In genomic region chr20:19758888-19759331, GRCh38 we compare ENCODE assay signal across 8 cellular contexts. TPM values are rescaled to one million over a fixed set of nuclear protein-coding genes. Genes with fewer than 3 reads are reported as not detected.
DNase-seq lines count a peak whose midpoint lies in the region; ATAC-seq, FAIRE-seq and TF ChIP-seq lines count a peak whose summit lies in the region.

No MANE protein-coding gene starts in this region.

- intact Hi-C loops in mammary epithelial cell (cut with micrococcal nuclease) = no loop called here
- intact Hi-C loops in CD4-positive, alpha-beta T cell (cut with DNase I, micrococcal nuclease) = no loop called here

- H3K27me3 ChIP-seq in mammary epithelial cell (ENCODE audit: insufficient read depth, low read length) (no peaks in the 10 kb centered on the region), keratinocyte (ENCODE audit: control insufficient read depth, extremely low read depth, insufficient read depth, low read length) (no peaks in the 10 kb centered on the region)
- H3K27me3 ChIP-seq in CD4-positive, alpha-beta T cell (ENCODE audit: control insufficient read depth, insufficient read depth, low read length) = peaks cover 29% of the 10 kb centered on the region

- peak overlapping the region; percentile 100 for H3K4me2 ChIP-seq in mammary epithelial cell (ENCODE audit: insufficient read depth, low read depth, low read length)
- H3K4me2 ChIP-seq in keratinocyte (ENCODE audit: control insufficient read depth, extremely low read depth, insufficient read depth, low read depth, low read length) = peak overlapping the region; percentile 96

- peak overlapping the region; percentile 95 for H2AFZ ChIP-seq in mammary epithelial cell (ENCODE audit: low read depth, low read length)
- peak overlapping the region; percentile 86 for H2AFZ ChIP-seq in keratinocyte (ENCODE audit: control insufficient read depth, low read length)

- H3K79me2 ChIP-seq in mammary epithelial cell (ENCODE audit: insufficient read depth, low read length) = no peaks in the 10 kb centered on the region
- H3K79me2 ChIP-seq in keratinocyte (ENCODE audit: control insufficient read depth, insufficient read depth, low read length) = no peaks in the 10 kb centered on the region

- DNase-seq in M059J (ENCODE audit: low read depth) (peak; percentile 55), mammary epithelial cell (peak; percentile 21), keratinocyte (ENCODE audit: low read depth, low spot score) (no peak), smooth muscle cell of the brain vasculature (ENCODE audit: low read depth, low spot score) (peak; percentile 62), superior temporal gyrus (ENCODE audit: extremely low spot score) (no peak)
- no peak for DNase-seq in activated effector memory CD4-positive, alpha-beta T cell treated with Interleukin-2 at 50 U/mL for 16 hours
- no peak for DNase-seq in CD4-positive, alpha-beta T cell

- H3K4me3 ChIP-seq in mammary epithelial cell (replicated peaks in 1 of 3; ENCODE audit: insufficient read depth in 1 of 3, low read depth in 2 of 3, low read length in 3 of 3) = peak overlapping the region; percentile 64 to 70 (median 67)
- H3K4me3 ChIP-seq in keratinocyte (ENCODE audit: control insufficient read depth in 2 of 3, extremely low read depth in 1 of 3, insufficient read depth in 2 of 3, low read depth in 1 of 3, low read length in 3 of 3) = peak overlapping the region; percentile 76 to 81 (median 80)

- in situ Hi-C loops in mammary epithelial cell (cut with MboI; ENCODE audit: low sequenced_read_pairs in 2 of 2) = no loop called here

- H3K9ac ChIP-seq in mammary epithelial cell (ENCODE audit: insufficient read depth, low read length) (peak overlapping the region; percentile 38), keratinocyte (ENCODE audit: control insufficient read depth, extremely low read depth, insufficient read depth, low read length) (peak overlapping the region; percentile 81)

- H3K9me3 ChIP-seq in mammary epithelial cell (replicated peaks; ENCODE audit: insufficient read depth, low read length) = no peaks in the 10 kb centered on the region
- no peaks in the 10 kb centered on the region for H3K9me3 ChIP-seq in keratinocyte (ENCODE audit: control insufficient read depth, low read depth, low read length)
- H3K9me3 ChIP-seq in CD4-positive, alpha-beta T cell (ENCODE audit: control insufficient read depth, low read length) = no peaks in the 10 kb centered on the region

- H3K4me3 Mint-ChIP-seq in CD4-positive, alpha-beta T cell = no peak overlapping the region

- CTCF ChIA-PET in mammary epithelial cell (lab: Charles Lee; ENCODE audit: low non-redundant PET) = no interaction called here
- CTCF ChIA-PET in CD4-positive, alpha-beta T cell (lab: Charles Lee) = no interaction called here

- H3K4me1 ChIP-seq in mammary epithelial cell (ENCODE audit: insufficient read depth, low read length) = peaks cover 19% of the 10 kb centered on the region
- peaks cover 14% of the 10 kb centered on the region for H3K4me1 ChIP-seq in keratinocyte (ENCODE audit: control insufficient read depth, extremely low read depth, insufficient read depth, low read length)

- H3K36me3 Mint-ChIP-seq in CD4-positive, alpha-beta T cell (ENCODE audit: low read depth) = no peaks in the 10 kb centered on the region

- no peak for FAIRE-seq in keratinocyte (lab: Jason Lieb, UNC)

- TF ChIP-seq CTCF in mammary epithelial cell (conservative IDR thresholded peaks at IDR 0.05 in 1 of 2, IDR thresholded peaks at IDR 0.05 in 1 of 2; ENCODE audit: extremely low read depth in 1 of 2, insufficient read depth in 1 of 2, low read depth in 1 of 2, low read length in 2 of 2) (no peak), keratinocyte (optimal IDR thresholded peaks at IDR 0.05 in 1 of 3, IDR thresholded peaks at IDR 0.05 in 1 of 3, conservative IDR thresholded peaks at IDR 0.05 in 1 of 3; ENCODE audit: extremely low read depth in 1 of 3, insufficient read depth in 2 of 3, low read length in 3 of 3) (no peak)
- no peak for TF ChIP-seq CTCF in CD4-positive, alpha-beta T cell (IDR thresholded peaks at IDR 0.05)

- peaks cover 32% of the 10 kb centered on the region for H3K27me3 Mint-ChIP-seq in CD4-positive, alpha-beta T cell

- WGBS in mammary epithelial cell (ENCODE audit: low coverage, missing lambda C conversion rate) = 27% methylated on average over 16 of the region's 28 CpGs

- no peak overlapping the region for H3K27ac Mint-ChIP-seq in CD4-positive, alpha-beta T cell

- H3K9me3 Mint-ChIP-seq in CD4-positive, alpha-beta T cell = no peaks in the 10 kb centered on the region

- ATAC-seq in GM19035 (IDR thresholded peaks at IDR 0.05; ENCODE audit: unreplicated experiment) = no peak
- ATAC-seq in CD4-positive, alpha-beta T cell (ENCODE audit: poor library complexity) = no peak

- dilution Hi-C loops in mammary epithelial cell (cut with HindIII; ENCODE audit: low sequenced_read_pairs) (no loop called here), keratinocyte (cut with MboI; ENCODE audit: extremely low pct_ligation_motif_present, low sequenced_read_pairs) (no loop called here)

- no peaks in the 10 kb centered on the region for H3K4me1 Mint-ChIP-seq in CD4-positive, alpha-beta T cell (ENCODE audit: low read depth)

- no TSS peak for BruUV-seq in mammary epithelial cell (replicated peaks; lab: Mats Ljungman, UMichigan)

- no peaks in the 10 kb centered on the region for H3K9me1 ChIP-seq in keratinocyte (ENCODE audit: control insufficient read depth, extremely low read depth, insufficient read depth, low read length)

- no peak overlapping the region for H3K27ac ChIP-seq in mammary epithelial cell (ENCODE audit: insufficient read depth, low read depth, low read length)
- H3K27ac ChIP-seq in keratinocyte (ENCODE audit: control insufficient read depth, insufficient read depth, low read length) = no peak overlapping the region
- H3K27ac ChIP-seq in CD4-positive, alpha-beta T cell (ENCODE audit: low read depth, low read length) = no peak overlapping the region

- POLR2A ChIA-PET in CD4-positive, alpha-beta T cell (lab: Charles Lee) = no interaction called here

- no peaks in the 10 kb centered on the region for H3K36me3 ChIP-seq in mammary epithelial cell (ENCODE audit: insufficient read depth, low read length)
- H3K36me3 ChIP-seq in keratinocyte (ENCODE audit: control insufficient read depth in 2 of 2, extremely low read depth in 1 of 2, insufficient read depth in 2 of 2, low read length in 2 of 2) = no peaks in the 10 kb centered on the region

- H4K20me1 ChIP-seq in mammary epithelial cell (ENCODE audit: insufficient read depth, low read length) (no peaks in the 10 kb centered on the region), keratinocyte (ENCODE audit: control insufficient read depth, extremely low read depth, insufficient read depth, low read length) (no peaks in the 10 kb centered on the region)

RNA-seq across cellular contexts. Expression of gene RIN2, which starts 0.9 kb away (rescaled TPM):
- total RNA-seq in M059J (2014; rRNA removed; shearing (Covaris generic)) = 56.6 and 59.6 TPM in 2 replicates
- 10 to 100 TPM; 42.2 to 45.2 TPM for total RNA-seq in mammary epithelial cell
- polyA plus RNA-seq in mammary epithelial cell (29.1 TPM), keratinocyte (40.1 to 51.9 TPM (median 41.2 TPM) in 3 replicates)
- polyA minus RNA-seq in mammary epithelial cell (93.5 TPM), keratinocyte (73.2 to 137 TPM (median 135 TPM) in 3 replicates)
- polyA plus RNA-seq in keratinocyte (2011; ENCODE audit: low read depth) = 23.9 TPM
- polyA plus RNA-seq in keratinocyte (2011; cell fraction: cytosol; rRNA removed) = 24.1 and 30.0 TPM in 2 replicates
- polyA plus RNA-seq in keratinocyte (2011; cell fraction: nucleus; rRNA removed) = 46.3 and 52.2 TPM in 2 replicates
- 22.9 and 44.3 TPM in 2 replicates for polyA plus RNA-seq in keratinocyte (2012; ENCODE audit: low replicate concordance)
- 60.0 TPM for polyA minus RNA-seq in keratinocyte (2011; cell fraction: cytosol; rRNA and poly(A)+ RNA removed)
- polyA minus RNA-seq in keratinocyte (2011; cell fraction: nucleus; rRNA and poly(A)+ RNA removed) = 57.0 and 88.8 TPM in 2 replicates
- under 1 TPM; 0.17 to 0.33 TPM for total RNA-seq in CD4-positive, alpha-beta T cell

Comparison
In these comparisons a context has a peak if more than half of its experiments do, and no peak if none do; other contexts are left out.
1. DNase-seq: peak in M059J (single experiment), mammary epithelial cell (single experiment) and smooth muscle cell of the brain vasculature (single experiment); none in keratinocyte (single experiment), activated effector memory CD4-positive, alpha-beta T cell treated with Interleukin-2 at 50 U/mL for 16 hours (single experiment), CD4-positive, alpha-beta T cell (0 of 10) and superior temporal gyrus (single experiment).
2. RNA of gene RIN2, which starts 0.9 kb away (total RNA-seq): 56.6 to 59.6 TPM in M059J and 42.2 to 45.2 TPM in mammary epithelial cell; 0.17 to 0.33 TPM in CD4-positive, alpha-beta T cell; every median in the first group is over 10 times any median in the second.